In the genomic region with DNA sequence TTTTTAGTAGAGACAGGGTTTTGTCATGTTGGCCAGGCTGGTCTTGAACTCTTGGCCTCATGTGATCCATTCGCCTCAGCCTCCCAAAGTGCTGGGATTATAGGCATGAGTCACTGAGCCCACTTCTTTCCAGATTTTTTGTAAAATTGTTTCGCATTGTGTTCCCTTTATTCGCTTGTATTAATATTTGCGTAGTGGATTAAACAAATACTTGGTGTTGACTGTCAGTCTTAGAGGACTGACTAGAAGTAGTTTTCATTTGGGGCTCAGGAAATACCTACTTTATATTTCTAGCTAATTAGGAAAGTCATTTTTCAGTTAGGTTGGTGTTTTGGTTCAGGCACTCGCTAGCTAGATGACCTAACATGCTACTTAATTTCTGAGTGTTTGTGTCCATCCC, we compare ENCODE assay signal across 24 cellular contexts.
"Had no signal": no experiment of that assay in that cellular context is flagged by ENCODE, and none has a peak within 500 bp of the region (broad histone marks: within the 10 kb centered on the region; RNA-seq: fewer than 3 reads in every experiment).

No MANE protein-coding gene starts in this region.

- H3K4me3 ChIP-seq: coronary artery, esophagus muscularis mucosa, heart left ventricle, neural progenitor cell, psoas muscle had no signal

- DNase-seq: activated CD4-positive, alpha-beta memory T cell treated with anti-CD3 and anti-CD28 coated beads for 36 hours; activated CD4-positive, alpha-beta T cell treated with anti-CD3 and anti-CD28 coated beads for 48 hours; activated CD8-positive, alpha-beta memory T cell treated with anti-CD3 and anti-CD28 coated beads, Interleukin-2, amount 50 U/mL, for 4 hours; activated gamma-delta T cell treated with Interleukin-2 at 50 U/mL for 16 hours; activated T-cell treated with anti-CD3 and anti-CD28 coated beads, Interleukin-2, amount 50 U/mL, for 24 hours; foreskin keratinocyte; heart left ventricle; hypothalamus; kidney glomerular epithelial cell; mammary epithelial cell; naive B cell; occipital lobe; psoas muscle; stimulated activated naive CD8-positive, alpha-beta T cell treated with anti-CD3 and anti-CD28 coated beads, Interleukin-15, Interleukin-2, amounts not matched to agents 100 U/mL and 50 U/mL, for 24 hours; T-helper 1 cell had no signal

- H3K4me1 ChIP-seq: foreskin keratinocyte had no signal

- H3K27ac ChIP-seq: coronary artery, esophagus muscularis mucosa, foreskin keratinocyte, heart left ventricle, neural progenitor cell, parathyroid adenoma, psoas muscle had no signal

- H3K9ac ChIP-seq: neural progenitor cell, parathyroid adenoma had no signal

- H3K9me3 Mint-ChIP-seq: activated CD4-positive, alpha-beta memory T cell treated with anti-CD3 and anti-CD28 coated beads for 36 hours; activated naive CD4-positive, alpha-beta T cell treated with anti-CD3 and anti-CD28 coated beads, Interleukin-2, amount 50 U/mL, for 72 hours; activated T-cell treated with anti-CD3 and anti-CD28 coated beads, Interleukin-2, amount 50 U/mL, for 24 hours; activated T-helper 17 cell treated with anti-CD3 and anti-CD28 coated beads, Interleukin-2, amount 50 U/mL, for 72 hours; naive B cell; neural progenitor cell; T-helper 2 cell treated with Interferon-gamma antibody and Interleukin-4, amounts not matched to agents 5 μg/mL and 100 μg/mL, for 36 hours had no signal

- ATAC-seq: activated CD4-positive, CD25-positive, alpha-beta regulatory T cell treated with anti-CD3 and anti-CD28 coated beads, Interleukin-2, amount 50 U/mL, for 24 hours; activated naive CD4-positive, alpha-beta T cell treated with anti-CD3 and anti-CD28 coated beads, Interleukin-2, amount 50 U/mL, for 72 hours; activated T-helper 17 cell treated with anti-CD3 and anti-CD28 coated beads, Interleukin-2, amount 50 U/mL, for 72 hours; foreskin keratinocyte; heart left ventricle; left lobe of liver; psoas muscle; stimulated activated naive CD8-positive, alpha-beta T cell treated with anti-CD3 and anti-CD28 coated beads, Interleukin-15, Interleukin-2, amounts not matched to agents 100 U/mL and 50 U/mL, for 24 hours had no signal

- H2AFZ ChIP-seq: neural progenitor cell, parathyroid adenoma had no signal

- H3K4me2 ChIP-seq: neural progenitor cell had no signal

- H3K27ac Mint-ChIP-seq: activated CD4-positive, alpha-beta memory T cell treated with anti-CD3 and anti-CD28 coated beads for 36 hours; activated T-cell treated with anti-CD3 and anti-CD28 coated beads, Interleukin-2, amount 50 U/mL, for 24 hours; activated T-helper 17 cell treated with anti-CD3 and anti-CD28 coated beads, Interleukin-2, amount 50 U/mL, for 72 hours; neural progenitor cell; T-helper 2 cell treated with Interferon-gamma antibody and Interleukin-4, amounts not matched to agents 5 μg/mL and 100 μg/mL, for 36 hours had no signal

- H3K27me3 ChIP-seq: esophagus muscularis mucosa, foreskin keratinocyte, heart left ventricle, neural progenitor cell had no signal

- H3K27me3 Mint-ChIP-seq: activated CD4-positive, alpha-beta memory T cell treated with anti-CD3 and anti-CD28 coated beads for 36 hours; activated T-cell treated with anti-CD3 and anti-CD28 coated beads, Interleukin-2, amount 50 U/mL, for 24 hours; activated T-helper 17 cell treated with anti-CD3 and anti-CD28 coated beads, Interleukin-2, amount 50 U/mL, for 72 hours; naive B cell had no signal

- H3K4me3 Mint-ChIP-seq: activated CD4-positive, alpha-beta memory T cell treated with anti-CD3 and anti-CD28 coated beads for 36 hours; activated T-cell treated with anti-CD3 and anti-CD28 coated beads, Interleukin-2, amount 50 U/mL, for 24 hours; activated T-helper 17 cell treated with anti-CD3 and anti-CD28 coated beads, Interleukin-2, amount 50 U/mL, for 72 hours; neural progenitor cell; T-helper 2 cell treated with Interferon-gamma antibody and Interleukin-4, amounts not matched to agents 5 μg/mL and 100 μg/mL, for 36 hours had no signal

- H3K9me3 ChIP-seq: esophagus muscularis mucosa, heart left ventricle, psoas muscle had no signal
